1 cellular context compared by ENCODE assay signal in genomic region chr11:69157156-69157821, GRCh38.
TF ChIP-seq lines count a peak whose summit lies in the region.

No MANE protein-coding gene starts in this region.

TF ChIP-seq in HepG2, 621 proteins besides CTCF, POLR2A, EP300 and RAD21 (continued from another document and continues in another):
- TF ChIP-seq ARNT2 (CRISPR knock-in tag; IDR thresholded peaks at IDR 0.05; ENCODE audit: low read depth) (peak; percentile 77; the same call in 1 of the 2 replicates), ZNF747 (CRISPR knock-in tag; IDR thresholded peaks at IDR 0.05; ENCODE audit: borderline replicate concordance) (0 out of 2 replicates have a peak, but pooled peaks have one; percentile 8), REXO4 (CRISPR knock-in tag; IDR thresholded peaks at IDR 0.05; ENCODE audit: borderline replicate concordance) (no peak), REPIN1 (CRISPR knock-in tag; IDR thresholded peaks at IDR 0.05; ENCODE audit: borderline replicate concordance, low read depth) (peak; percentile 54; the same call in 1 of the 2 replicates), IRX3 (CRISPR knock-in tag; IDR thresholded peaks at IDR 0.05; ENCODE audit: borderline replicate concordance, low read depth) (no peak), ATF2 (CRISPR knock-in tag; IDR thresholded peaks at IDR 0.05) (peak; percentile 97), HIC2 (CRISPR knock-in tag; IDR thresholded peaks at IDR 0.05; ENCODE audit: low read depth) (peak; percentile 88), RBFOX2 (IDR thresholded peaks at IDR 0.05; ENCODE audit: low read depth, low read length) (peak; percentile 78), KDM1A (CRISPR knock-in tag; IDR thresholded peaks at IDR 0.05) (peak; percentile 9; the same call in 1 of the 2 replicates), ZNF557 (CRISPR knock-in tag; IDR thresholded peaks at IDR 0.05) (no peak), ZBTB4 (CRISPR knock-in tag; IDR thresholded peaks at IDR 0.05; ENCODE audit: borderline replicate concordance) (peak; percentile 29; the same call in 1 of the 2 replicates), ZFP36L2 (CRISPR knock-in tag; IDR thresholded peaks at IDR 0.05) (no peak), CCDC6 (CRISPR knock-in tag; IDR thresholded peaks at IDR 0.05) (no peak; the same call in 1 of the 2 replicates), REST (IDR thresholded peaks at IDR 0.05; ENCODE audit: borderline replicate concordance in 1 of 2, low read depth in 1 of 2, low read length in 2 of 2) (no peak), ZSCAN12 (CRISPR knock-in tag; IDR thresholded peaks at IDR 0.05) (no peak), SMARCE1 (IDR thresholded peaks at IDR 0.05; ENCODE audit: borderline replicate concordance) (no peak), ARID3A (IDR thresholded peaks at IDR 0.05; ENCODE audit: low read depth, low read length) (no peak), ETS1 (CRISPR knock-in tag; IDR thresholded peaks at IDR 0.05) (no peak), ZNF550 (CRISPR knock-in tag; IDR thresholded peaks at IDR 0.05; ENCODE audit: borderline replicate concordance) (no peak), ZNF562 (CRISPR knock-in tag; IDR thresholded peaks at IDR 0.05; ENCODE audit: borderline replicate concordance) (no peak), CSRNP2 (CRISPR knock-in tag; conservative IDR thresholded peaks at IDR 0.05; ENCODE audit: low read depth) (no peak), NKX3-1 (CRISPR knock-in tag; IDR thresholded peaks at IDR 0.05) (no peak), PBX2 (CRISPR knock-in tag; IDR thresholded peaks at IDR 0.05) (no peak), CEBPZ (IDR thresholded peaks at IDR 0.05; ENCODE audit: low read length) (no peak), E2F5 (CRISPR knock-in tag; conservative IDR thresholded peaks at IDR 0.05) (no peak), ATF3 (CRISPR knock-in tag; IDR thresholded peaks at IDR 0.05) (peak; percentile 84), YEATS4 (CRISPR knock-in tag; IDR thresholded peaks at IDR 0.05; ENCODE audit: borderline replicate concordance) (peak; percentile 50), KAT2B (IDR thresholded peaks at IDR 0.05; ENCODE audit: borderline replicate concordance, low read depth, low read length) (no peak), PPARG (CRISPR knock-in tag; conservative IDR thresholded peaks at IDR 0.05) (0 out of 2 replicates have a peak, but pooled peaks have one; percentile 58), ZNF468 (CRISPR knock-in tag; IDR thresholded peaks at IDR 0.05) (no peak), ZNF331 (CRISPR knock-in tag; IDR thresholded peaks at IDR 0.05) (no peak), ZNF354B (CRISPR knock-in tag; IDR thresholded peaks at IDR 0.05) (no peak), PHF21A (CRISPR knock-in tag; IDR thresholded peaks at IDR 0.05) (peak; percentile 85)
